ENCODE assay signal across 11 cellular contexts in genomic region chr16:81836279-81837054, GRCh38. TPM values are rescaled to one million over a fixed set of nuclear protein-coding genes. Genes with fewer than 3 reads are reported as not detected.
DNase-seq lines count a peak whose midpoint lies in the region; ATAC-seq, FAIRE-seq and TF ChIP-seq lines count a peak whose summit lies in the region.
"Had no signal": no experiment of that assay in that cellular context is flagged by ENCODE, and none has a peak within 500 bp of the region (broad histone marks: within the 10 kb centered on the region; RNA-seq: fewer than 3 reads in every experiment).

No MANE protein-coding gene starts in this region.

- H3K79me1 ChIP-seq in neuronal stem cell (ENCODE audit: low read depth, low read length), result no peaks in the 10 kb centered on the region

- DNase-seq in GM12891 (ENCODE audit: insufficient read length, low spot score) (peak; percentile 44), T-helper 17 cell (no peak), neuronal stem cell (ENCODE audit: low spot score) (no peak), SHP77 treated with DMSO at 0.1 percent for 48 hours (lab: John Stamatoyannopoulos, UW) (no peak), cortex of kidney (lab: John Stamatoyannopoulos, UW) (no peak)
- no peak for DNase-seq in activated CD4-positive, alpha-beta T cell treated with anti-CD3 and anti-CD28 coated beads for 1 hour
- DNase-seq: naive thymus-derived CD4-positive, alpha-beta T cell had no signal

- no peak overlapping the region for H3K4me3 ChIP-seq in neuronal stem cell (ENCODE audit: low read length in 2 of 2)

- FAIRE-seq in GM12891 (lab: Jason Lieb, UNC), result peak; percentile 99
- FAIRE-seq: D721Med had no signal

- no peak overlapping the region for H3K27ac Mint-ChIP-seq in T-helper 17 cell
- H3K27ac Mint-ChIP-seq: naive thymus-derived CD4-positive, alpha-beta T cell had no signal

- no CpG with 5 or more reads among the region's 12 CpGs for WGBS in neuronal stem cell (ENCODE audit: extremely low coverage in 2 of 2, insufficient read length in 2 of 2, insufficient replicate concordance in 1 of 2), 2 donors

- peaks cover 38% of the 10 kb centered on the region for H3K27me3 Mint-ChIP-seq in T-helper 17 cell

- H2BK12ac ChIP-seq in neuronal stem cell (ENCODE audit: low read length), result no peak overlapping the region

- H4K91ac ChIP-seq in neuronal stem cell (ENCODE audit: low read depth, low read length, poor library complexity), result no peak overlapping the region

- H2AFZ ChIP-seq in neuronal stem cell (ENCODE audit: low read length), result no peak overlapping the region

- H4K8ac ChIP-seq in neuronal stem cell (ENCODE audit: low read depth, low read length), result no peak overlapping the region

- H3K9me3 ChIP-seq in T-helper 17 cell (ENCODE audit: control insufficient read depth, low read length, poor library complexity, severe bottlenecking) (no peaks in the 10 kb centered on the region), neuronal stem cell (replicated peaks in 1 of 2; ENCODE audit: control insufficient read depth in 2 of 2, insufficient read depth in 1 of 2, low read depth in 1 of 2, low read length in 2 of 2) (no peaks in the 10 kb centered on the region)

- no peak overlapping the region for H3K14ac ChIP-seq in neuronal stem cell (ENCODE audit: low read length)

- no peak overlapping the region for H2BK120ac ChIP-seq in neuronal stem cell (ENCODE audit: low read depth, low read length)

- no peak overlapping the region for H3K4ac ChIP-seq in neuronal stem cell (ENCODE audit: low read length)

- peaks cover 9% of the 10 kb centered on the region for H3K4me1 Mint-ChIP-seq in T-helper 17 cell

- H2AK5ac ChIP-seq in neuronal stem cell (ENCODE audit: low read depth, low read length), result no peak overlapping the region

- no peak overlapping the region for H3K27ac ChIP-seq in neuronal stem cell (replicated peaks; ENCODE audit: low read length)

- no peak overlapping the region for H3K23ac ChIP-seq in neuronal stem cell (ENCODE audit: low read depth, low read length, poor library complexity)

- ATAC-seq in GM19455 (IDR thresholded peaks at IDR 0.05; ENCODE audit: unreplicated experiment) (peak; percentile 52), HG03064 (IDR thresholded peaks at IDR 0.05; ENCODE audit: low read depth, unreplicated experiment) (peak; percentile 58), T-helper 17 cell (peak; percentile 36)
- ATAC-seq: naive thymus-derived CD4-positive, alpha-beta T cell; Right ventricle myocardium inferior had no signal

- no peak overlapping the region for H3K4me3 Mint-ChIP-seq in T-helper 17 cell
- H3K4me3 Mint-ChIP-seq: naive thymus-derived CD4-positive, alpha-beta T cell had no signal

- H3K36me3 ChIP-seq in neuronal stem cell (replicated peaks in 1 of 2; ENCODE audit: control insufficient read depth in 2 of 2, insufficient read depth in 2 of 2, low read length in 2 of 2), result no peaks in the 10 kb centered on the region

- peaks cover 0 to 6% of the 10 kb centered on the region in 2 donors for H3K4me1 ChIP-seq in neuronal stem cell (ENCODE audit: control insufficient read depth in 2 of 2, insufficient read depth in 1 of 2, low read depth in 1 of 2, low read length in 2 of 2)

- peak; percentile 4; the same call in 1 of the 2 replicates for TF ChIP-seq POLR2A in GM12891 (IDR thresholded peaks at IDR 0.05; ENCODE audit: low read depth, low read length)

- no peak overlapping the region for H3K4me2 ChIP-seq in neuronal stem cell (ENCODE audit: insufficient read depth, low read length, poor library complexity, severe bottlenecking)

- H3K18ac ChIP-seq in neuronal stem cell (ENCODE audit: low read length), result no peak overlapping the region

- no peak overlapping the region for H2BK5ac ChIP-seq in neuronal stem cell (ENCODE audit: low read length)

- H3K9ac ChIP-seq in neuronal stem cell (ENCODE audit: low read depth, low read length, poor library complexity), result no peak overlapping the region

- H3K27me3 ChIP-seq in neuronal stem cell (ENCODE audit: control insufficient read depth in 3 of 3, insufficient read depth in 3 of 3, low read depth in 1 of 3, low read length in 3 of 3), result no peaks in the 10 kb centered on the region

- no peaks in the 10 kb centered on the region for H3K36me3 Mint-ChIP-seq in T-helper 17 cell (ENCODE audit: low read depth)
- H3K36me3 Mint-ChIP-seq: naive thymus-derived CD4-positive, alpha-beta T cell had no signal

- no peak overlapping the region for H2BK15ac ChIP-seq in neuronal stem cell (ENCODE audit: low read length)

TF ChIP-seq in GM12891, 5 proteins besides CTCF, POLR2A, EP300 and RAD21:
- peak; percentile 88 for TF ChIP-seq SPI1 (IDR thresholded peaks at IDR 0.05; ENCODE audit: low read depth, low read length)
- TF ChIP-seq TAF1 (IDR thresholded peaks at IDR 0.05; ENCODE audit: low read depth, low read length), result no peak
- 0 out of 2 replicates have a peak, but pooled peaks have one; percentile 37 for TF ChIP-seq POU2F2 (IDR thresholded peaks at IDR 0.05; ENCODE audit: low read depth, low read length)
TF ChIP-seq in GM12891: peak in this region for 2.

RNA-seq across cellular contexts. Expression of gene PLCG2, which starts 57.4 kb away (rescaled TPM):
- polyA plus RNA-seq in GM12891 (2012; ENCODE audit: low read depth, missing spikeins), result 139 TPM
- total RNA-seq in T-helper 17 cell, result 10 to 100 TPM in 1 of 2 donors, 1 to 10 TPM in 1; 4.2 to 16.2 TPM
- polyA plus RNA-seq in neuronal stem cell (2013, experiment 1 of 2), result 1.3 TPM
- polyA plus RNA-seq in neuronal stem cell (2013, experiment 2 of 2), result 1.1 TPM
